ENCODE assay signal across 8 cellular contexts in genomic region chr7:74453321-74454011, GRCh38. TPM values are rescaled to one million over a fixed set of nuclear protein-coding genes. Genes with fewer than 3 reads are reported as not detected.
DNase-seq lines count a peak whose midpoint lies in the region; ATAC-seq and TF ChIP-seq lines count a peak whose summit lies in the region.

Gene GTF2IRD1, plus strand, starts transcription at chr7:74453906. Its CDS starts 54,175 bp downstream, at chr7:74508081.

- H3K4me2 ChIP-seq in DOHH2 (ENCODE audit: low read length) = peak within 1 kb of the TSS; percentile 91

- H3K27ac Mint-ChIP-seq in activated naive CD4-positive, alpha-beta T cell treated with anti-CD3 and anti-CD28 coated beads, Interleukin-2, amount 10 ng/mL, durations not matched to agents 7 days and 5 days = peak within 1 kb of the TSS; percentile 87
- H3K27ac Mint-ChIP-seq in nephron progenitor cell = no peak within 1 kb of the TSS

- peak; percentile 90 for DNase-seq in LoVo (ENCODE audit: low spot score)
- DNase-seq in SHP77 (lab: John Stamatoyannopoulos, UW) = peak; percentile 63 to 65
- DNase-seq in activated naive CD4-positive, alpha-beta T cell treated with anti-CD3 and anti-CD28 coated beads, Interleukin-2, amount 10 ng/mL, durations not matched to agents 7 days and 5 days = peak; percentile 66
- peak; percentile 12 to 57 for DNase-seq in foreskin keratinocyte
- DNase-seq in nephron progenitor cell = peak; percentile 77
- no peak for DNase-seq in thoracic aorta (ENCODE audit: low spot score)
- no peak for DNase-seq in foreskin melanocyte

- H3F3A ChIP-seq in DOHH2 (ENCODE audit: control insufficient read depth, insufficient read depth) = peaks cover 13% of the 10 kb centered on the region

- H3K27ac ChIP-seq in DOHH2 (ENCODE audit: low read depth, low read length) (peak within 1 kb of the TSS; percentile 16), foreskin keratinocyte (peak within 1 kb of the TSS; percentile 95), thoracic aorta (peak within 1 kb of the TSS; percentile 62 to 78)

- H3K4me1 Mint-ChIP-seq in activated naive CD4-positive, alpha-beta T cell treated with anti-CD3 and anti-CD28 coated beads, Interleukin-2, amount 10 ng/mL, durations not matched to agents 7 days and 5 days = peaks cover 21% of the 10 kb centered on the region
- peaks cover 40% of the 10 kb centered on the region for H3K4me1 Mint-ChIP-seq in nephron progenitor cell

- H3K9me2 ChIP-seq in DOHH2 (replicated peaks; ENCODE audit: control insufficient read depth, low read length) = no peaks in the 10 kb centered on the region

- H3K4me3 ChIP-seq in DOHH2 (ENCODE audit: low read length) = peak within 1 kb of the TSS; percentile 78
- peak within 1 kb of the TSS; percentile 94 for H3K4me3 ChIP-seq in thoracic aorta

- peaks cover 57% of the 10 kb centered on the region for H3K4me1 ChIP-seq in DOHH2 (ENCODE audit: control insufficient read depth, low read length)
- H3K4me1 ChIP-seq in foreskin keratinocyte = peaks cover 3% of the 10 kb centered on the region
- peaks cover 8 to 22% of the 10 kb centered on the region in 2 donors for H3K4me1 ChIP-seq in thoracic aorta (ENCODE audit: control insufficient read depth in 1 of 2, low read depth in 2 of 2)

- peaks cover 46% of the 10 kb centered on the region for H3K79me2 ChIP-seq in DOHH2 (ENCODE audit: control insufficient read depth, low read length)

- H3K27me3 Mint-ChIP-seq in activated naive CD4-positive, alpha-beta T cell treated with anti-CD3 and anti-CD28 coated beads, Interleukin-2, amount 10 ng/mL, durations not matched to agents 7 days and 5 days = peaks cover 77% of the 10 kb centered on the region
- peaks cover 8% of the 10 kb centered on the region for H3K27me3 Mint-ChIP-seq in nephron progenitor cell (ENCODE audit: low read depth, poor library complexity)

- peaks cover 8% of the 10 kb centered on the region for H3K36me3 ChIP-seq in DOHH2 (ENCODE audit: control insufficient read depth, low read length)
- no peaks in the 10 kb centered on the region for H3K36me3 ChIP-seq in thoracic aorta

- TF ChIP-seq CTCF in DOHH2 (IDR thresholded peaks at IDR 0.05; ENCODE audit: low read depth, low read length, poor library complexity, severe bottlenecking) (no peak), foreskin keratinocyte (conservative IDR thresholded peaks at IDR 0.05) (no peak), nephron progenitor cell (IDR thresholded peaks at IDR 0.05) (no peak), thoracic aorta (IDR thresholded peaks at IDR 0.05) (no peak)

- peak within 1 kb of the TSS; percentile 63 for H3K4me3 Mint-ChIP-seq in activated naive CD4-positive, alpha-beta T cell treated with anti-CD3 and anti-CD28 coated beads, Interleukin-2, amount 10 ng/mL, durations not matched to agents 7 days and 5 days
- H3K4me3 Mint-ChIP-seq in nephron progenitor cell = peak within 1 kb of the TSS; percentile 77

- H3K27me3 ChIP-seq in DOHH2 (ENCODE audit: control insufficient read depth, low read length) (no peaks in the 10 kb centered on the region), foreskin keratinocyte (no peaks in the 10 kb centered on the region), thoracic aorta (replicated peaks; ENCODE audit: insufficient read depth) (no peaks in the 10 kb centered on the region)

- ATAC-seq in foreskin keratinocyte = peak; percentile 38
- no peak for ATAC-seq in thoracic aorta (ENCODE audit: insufficient number of reproducible peaks, low FRiP score, low read depth)

- CTCF ChIA-PET in activated naive CD4-positive, alpha-beta T cell treated with anti-CD3 and anti-CD28 coated beads, Interleukin-2, amount 10 ng/mL, durations not matched to agents 7 days and 5 days (lab: Charles Lee) = no interaction called here

- peaks cover 2% of the 10 kb centered on the region for H3K36me3 Mint-ChIP-seq in activated naive CD4-positive, alpha-beta T cell treated with anti-CD3 and anti-CD28 coated beads, Interleukin-2, amount 10 ng/mL, durations not matched to agents 7 days and 5 days
- peaks cover 7% of the 10 kb centered on the region for H3K36me3 Mint-ChIP-seq in nephron progenitor cell (ENCODE audit: low read depth)

- H3K9me3 ChIP-seq in DOHH2 (ENCODE audit: control insufficient read depth, insufficient read depth, low read length) (peaks cover 9% of the 10 kb centered on the region; the same call in 1 of the 2 replicates), thoracic aorta (no peaks in the 10 kb centered on the region)

- H3K9me3 Mint-ChIP-seq in activated naive CD4-positive, alpha-beta T cell treated with anti-CD3 and anti-CD28 coated beads, Interleukin-2, amount 10 ng/mL, durations not matched to agents 7 days and 5 days = peaks cover 3% of the 10 kb centered on the region
- H3K9me3 Mint-ChIP-seq in nephron progenitor cell = no peaks in the 10 kb centered on the region

- no peaks in the 10 kb centered on the region for H4K20me1 ChIP-seq in DOHH2 (ENCODE audit: control insufficient read depth, insufficient read depth, low read depth, low read length)

RNA-seq across cellular contexts. Expression of gene GTF2IRD1, which starts in this region (rescaled TPM):
- total RNA-seq in foreskin keratinocyte (23.8 and 27.1 TPM in 2 replicates), thoracic aorta (10 to 100 TPM in 1 of 2 donors, 1 to 10 TPM in 1; 7.0 to 14.4 TPM)
- 35.4 and 36.7 TPM in 2 replicates for polyA plus RNA-seq in foreskin keratinocyte

Comparison
In these comparisons a context has a peak if more than half of its experiments do, and no peak if none do; other contexts are left out.
1. H3K27ac ChIP-seq: peak in every context shown above with its lines; median percentile 95 in foreskin keratinocyte; 70 in thoracic aorta; 16 in DOHH2.
2. DNase-seq: peak in LoVo (single experiment), SHP77 (2 of 2), activated naive CD4-positive, alpha-beta T cell treated with anti-CD3 and anti-CD28 coated beads, Interleukin-2, amount 10 ng/mL, durations not matched to agents 7 days and 5 days (single experiment), foreskin keratinocyte (2 of 2) and nephron progenitor cell (single experiment); none in thoracic aorta (single experiment) and foreskin melanocyte (single experiment).